In the genomic region with DNA sequence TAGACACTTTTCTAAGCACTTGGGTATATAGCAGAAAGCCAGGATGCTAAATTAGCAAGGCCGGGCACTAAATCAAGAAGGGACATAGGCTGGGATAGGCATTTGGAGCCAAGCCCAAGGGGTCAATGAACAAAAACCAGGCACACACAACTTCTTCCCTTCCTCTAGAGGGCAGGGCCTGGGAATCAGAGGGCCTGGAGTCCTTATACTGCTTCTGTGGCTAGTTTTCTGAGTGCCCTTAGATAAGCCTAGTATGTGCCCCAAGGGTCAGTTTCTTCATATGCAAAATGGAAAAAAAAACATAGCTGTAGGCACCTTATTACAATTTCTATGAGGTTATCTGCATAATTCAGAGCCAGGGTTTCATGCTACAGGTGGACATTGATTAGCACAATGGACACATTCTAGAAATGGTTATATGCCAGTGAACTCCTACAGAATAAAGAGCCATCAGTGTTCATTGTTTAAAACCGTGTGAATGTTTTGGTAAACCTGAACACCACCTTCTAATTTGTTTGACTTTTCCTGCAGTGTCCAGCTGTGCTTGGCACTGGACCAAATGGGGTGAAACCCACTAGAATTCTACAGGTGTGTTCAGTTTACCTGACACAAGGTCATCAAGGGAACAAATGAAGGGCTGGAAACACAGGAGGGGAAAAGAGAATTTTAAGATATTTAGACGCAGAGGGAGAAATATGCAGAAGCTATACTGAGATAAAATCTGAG, we compare ENCODE assay signal across 20 cellular contexts. TPM values are rescaled to one million over a fixed set of nuclear protein-coding genes. Genes with fewer than 3 reads are reported as not detected.
DNase-seq lines count a peak whose midpoint lies in the region; ATAC-seq lines count a peak whose summit lies in the region.
"Had no signal": no experiment of that assay in that cellular context is flagged by ENCODE, and none has a peak within 500 bp of the region (broad histone marks: within the 10 kb centered on the region; RNA-seq: fewer than 3 reads in every experiment).

No MANE protein-coding gene starts in this region.

- DNase-seq in T-helper 1 cell (no peak), OCI-M1 (lab: John Stamatoyannopoulos, UW) (peak; percentile 7), left colon (no peak), T1000 (lab: John Stamatoyannopoulos, UW) (no peak), NCI-H526 (lab: John Stamatoyannopoulos, UW) (no peak), DMS153 (lab: John Stamatoyannopoulos, UW) (no peak)
- DNase-seq: activated CD4-positive, alpha-beta T cell treated with anti-CD3 and anti-CD28 coated beads for 4 hours; activated CD8-positive, alpha-beta memory T cell treated with anti-CD3 and anti-CD28 coated beads, Interleukin-2, amount 50 U/mL, for 4 hours; DMS79; GOT3; NCI-H187; NCI-H526 treated with DMSO at 0.1 percent for 48 hours; spleen; testis had no signal

- no peaks in the 10 kb centered on the region for H3K36me3 Mint-ChIP-seq in T-helper 1 cell treated with Interleukin-12 subunit alpha and Interleukin-12 subunit beta and Interleukin-4 antibody, amounts not matched to agents 30 μg/mL and 1 μg/mL, for 36 hours (ENCODE audit: low read depth)

- intact Hi-C loops in left colon (cut with DNase I, micrococcal nuclease): no loop called here

- peaks cover 31% of the 10 kb centered on the region for H3K4me1 Mint-ChIP-seq in T-helper 1 cell treated with Interleukin-12 subunit alpha and Interleukin-12 subunit beta and Interleukin-4 antibody, amounts not matched to agents 30 μg/mL and 1 μg/mL, for 36 hours (ENCODE audit: low read depth)

- H3K27ac Mint-ChIP-seq in T-helper 1 cell treated with Interleukin-12 subunit alpha and Interleukin-12 subunit beta and Interleukin-4 antibody, amounts not matched to agents 30 μg/mL and 1 μg/mL, for 36 hours: peak overlapping the region; percentile 47
- H3K27ac Mint-ChIP-seq: memory B cell had no signal

- H3K9me3 Mint-ChIP-seq in T-helper 1 cell treated with Interleukin-12 subunit alpha and Interleukin-12 subunit beta and Interleukin-4 antibody, amounts not matched to agents 30 μg/mL and 1 μg/mL, for 36 hours: no peaks in the 10 kb centered on the region
- H3K9me3 Mint-ChIP-seq: memory B cell had no signal

- H3K4me3 Mint-ChIP-seq in T-helper 1 cell treated with Interleukin-12 subunit alpha and Interleukin-12 subunit beta and Interleukin-4 antibody, amounts not matched to agents 30 μg/mL and 1 μg/mL, for 36 hours: no peak overlapping the region
- H3K4me3 Mint-ChIP-seq: memory B cell, neural progenitor cell had no signal

- ATAC-seq in left colon: peak; percentile 69
- ATAC-seq in HG02610 (IDR thresholded peaks at IDR 0.05; ENCODE audit: unreplicated experiment): no peak
- ATAC-seq: Panc1 had no signal

- H3K27me3 Mint-ChIP-seq in T-helper 1 cell treated with Interleukin-12 subunit alpha and Interleukin-12 subunit beta and Interleukin-4 antibody, amounts not matched to agents 30 μg/mL and 1 μg/mL, for 36 hours (ENCODE audit: low read depth): no peaks in the 10 kb centered on the region

RNA-seq across cellular contexts. Expression of a gene that starts 49.6 kb away (rescaled TPM):
- total RNA-seq in left colon: 10 to 100 TPM in 1 of 2 donors, 1 to 10 TPM in 1; 1.3 to 13.2 TPM
- total RNA-seq: chondrocyte had no signal

RNA-seq across cellular contexts. Expression of a gene that starts 55.4 kb away (rescaled TPM):
- 10 to 100 TPM; 68.4 to 72.1 TPM for total RNA-seq in left colon
